Comparison of ENCODE assay signal across 12 cellular contexts in the genomic region with DNA sequence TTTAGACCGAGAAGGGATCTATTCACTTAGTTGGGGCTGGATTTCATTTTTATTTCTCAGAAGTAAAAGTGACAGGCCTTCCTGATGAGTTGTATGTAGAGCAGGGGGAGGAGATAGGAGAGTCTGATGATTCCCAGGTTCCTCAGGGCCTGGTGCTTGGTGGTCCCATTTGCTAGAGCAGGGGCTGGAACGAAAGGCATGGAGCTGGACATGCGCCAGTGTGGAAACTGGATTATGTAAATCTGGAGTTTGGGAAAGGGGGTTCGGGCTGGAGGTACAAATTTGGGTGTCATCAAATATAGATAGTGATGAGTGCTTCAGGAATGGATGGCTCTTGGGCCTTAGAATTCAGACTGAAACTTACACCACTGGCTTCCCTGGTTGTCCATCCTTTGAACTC. TPM values are rescaled to one million over a fixed set of nuclear protein-coding genes. Genes with fewer than 3 reads are reported as not detected.
"Had no signal": no experiment of that assay in that cellular context is flagged by ENCODE, and none has a peak within 500 bp of the region (broad histone marks: within the 10 kb centered on the region; RNA-seq: fewer than 3 reads in every experiment).

No MANE protein-coding gene starts in this region.

- DNase-seq: GM23248, GOT3, H7, H9, HCEC 1CT, HFFc6 had no signal

- ATAC-seq: GM23338, HCT116 had no signal

- FAIRE-seq: H1, H54 had no signal

- H3K4me1 ChIP-seq: HAP-1 had no signal

- H3K9me3 ChIP-seq: HAP-1 had no signal

- H3K4me3 ChIP-seq: GM23248, GM23338, HAP-1 had no signal

- H3K27ac ChIP-seq: GM23248 had no signal

- H3K36me3 ChIP-seq: HAP-1 had no signal

RNA-seq across cellular contexts. Expression of gene GNLY, which starts 27.5 kb away (rescaled TPM):
- total RNA-seq: GM23248, GM23338, H1, H4, H7, H9, HFFc6 had no signal

RNA-seq across cellular contexts. Expression of gene SFTPB, which starts 53.6 kb away (rescaled TPM):
- total RNA-seq: GM23248, GM23338, H1, H4, H7, H9, HFFc6 had no signal
